In genomic region chr13:95207769-95208366, GRCh38 we compare ENCODE assay signal across 1 cellular context.
A peak's percentile ranks its signal among the peaks of the same experiment; 100 is the strongest.
TF ChIP-seq lines count a peak whose summit lies in the region.

No MANE protein-coding gene starts in this region.

TF ChIP-seq in GM12878, 131 proteins besides CTCF, POLR2A, EP300 and RAD21 (continued from another document and continues in another):
- TF ChIP-seq E2F8 (IDR thresholded peaks at IDR 0.05; ENCODE audit: low read depth, partially characterized antibody): no peak
- TF ChIP-seq ATF3 (IDR thresholded peaks at IDR 0.05; ENCODE audit: borderline replicate concordance, extremely low read depth, low read depth, low read length): no peak
- TF ChIP-seq FOXK2 (IDR thresholded peaks at IDR 0.05): no peak
- no peak for TF ChIP-seq NR2C1 (IDR thresholded peaks at IDR 0.05)
- TF ChIP-seq SMARCA5 (IDR thresholded peaks at IDR 0.05): no peak
- no peak for TF ChIP-seq RB1 (IDR thresholded peaks at IDR 0.05; ENCODE audit: borderline replicate concordance)
- TF ChIP-seq NFXL1 (IDR thresholded peaks at IDR 0.05; ENCODE audit: borderline replicate concordance): no peak
- TF ChIP-seq IKZF2 (IDR thresholded peaks at IDR 0.05): peak; percentile 57 to 60; a peak in 3 of 4 replicates
- TF ChIP-seq CEBPZ (IDR thresholded peaks at IDR 0.05; ENCODE audit: low read depth, low read length): no peak
- TF ChIP-seq EZH2 (IDR thresholded peaks at IDR 0.05; ENCODE audit: borderline replicate concordance, control insufficient read depth, low read depth, low read length): no peak
- no peak for TF ChIP-seq MTA2 (IDR thresholded peaks at IDR 0.05; ENCODE audit: low read depth)
- peak; percentile 70 for TF ChIP-seq RAD51 (IDR thresholded peaks at IDR 0.05)
- 0 out of 2 replicates have a peak, but pooled peaks have one; percentile 41 for TF ChIP-seq NBN (IDR thresholded peaks at IDR 0.05)
- peak; percentile 76; the same call in 1 of the 2 replicates for TF ChIP-seq PAX5 (IDR thresholded peaks at IDR 0.05; ENCODE audit: borderline replicate concordance, low read depth, low read length)
- TF ChIP-seq RELB (IDR thresholded peaks at IDR 0.05; ENCODE audit: low read depth): no peak
- TF ChIP-seq ATF2 (IDR thresholded peaks at IDR 0.05; ENCODE audit: low read length): peak; percentile 41; the same call in 1 of the 2 replicates
- no peak for TF ChIP-seq PML (IDR thresholded peaks at IDR 0.05; ENCODE audit: low read length)
- TF ChIP-seq JUND (IDR thresholded peaks at IDR 0.05; ENCODE audit: low read depth, low read length): no peak
- no peak for TF ChIP-seq MYB (IDR thresholded peaks at IDR 0.05; ENCODE audit: borderline replicate concordance, low read depth, low read length)
- TF ChIP-seq ZNF622 (IDR thresholded peaks at IDR 0.05): no peak
- no peak for TF ChIP-seq E2F4 (IDR thresholded peaks at IDR 0.05; ENCODE audit: low read depth, low read length)
- no peak for TF ChIP-seq SUZ12 (IDR thresholded peaks at IDR 0.05; ENCODE audit: unreplicated experiment)
- no peak for TF ChIP-seq KDM1A (IDR thresholded peaks at IDR 0.05; ENCODE audit: borderline replicate concordance)
- no peak for TF ChIP-seq ZNF274 (IDR thresholded peaks at IDR 0.05; ENCODE audit: insufficient read depth, insufficient read length)
- TF ChIP-seq BCL11A (IDR thresholded peaks at IDR 0.05; ENCODE audit: low read depth, low read length): no peak
- TF ChIP-seq ZBTB33 (IDR thresholded peaks at IDR 0.05): no peak
- TF ChIP-seq HDGF (IDR thresholded peaks at IDR 0.05): no peak
- TF ChIP-seq ZNF384 (IDR thresholded peaks at IDR 0.05; ENCODE audit: borderline replicate concordance, low read depth, low read length): no peak
- no peak for TF ChIP-seq ATF7 (IDR thresholded peaks at IDR 0.05; ENCODE audit: low read depth)
- TF ChIP-seq USF1 (IDR thresholded peaks at IDR 0.05; ENCODE audit: borderline replicate concordance, extremely low read length, insufficient read depth, low read depth, low read length): peak; percentile 29
- TF ChIP-seq PRDM15 (CRISPR knock-in tag; IDR thresholded peaks at IDR 0.05): no peak
- no peak for TF ChIP-seq BRCA1 (IDR thresholded peaks at IDR 0.05; ENCODE audit: low read depth, low read length)
- no peak for TF ChIP-seq WRNIP1 (IDR thresholded peaks at IDR 0.05; ENCODE audit: borderline replicate concordance, low read depth, low read length)
- 0 out of 4 replicates have a peak, but pooled peaks of 1 of the 2 experiments have one; percentile 15 for TF ChIP-seq BHLHE40 (IDR thresholded peaks at IDR 0.05; ENCODE audit: borderline replicate concordance in 1 of 2, low read depth in 2 of 2, low read length in 1 of 2)
- TF ChIP-seq RELA (IDR thresholded peaks at IDR 0.05; ENCODE audit: borderline replicate concordance, partially characterized antibody): peak; percentile 34
- no peak for TF ChIP-seq EGR1 (IDR thresholded peaks at IDR 0.05; ENCODE audit: borderline replicate concordance in 1 of 2, low read depth in 2 of 2, low read length in 2 of 2)
- TF ChIP-seq MYC (IDR thresholded peaks at IDR 0.05; ENCODE audit: insufficient read depth, insufficient read length, insufficient replicate concordance, low read length, severe bottlenecking): no peak
- TF ChIP-seq KAT2A (conservative IDR thresholded peaks at IDR 0.05; ENCODE audit: control insufficient read depth, low read depth, low read length): no peak
- no peak for TF ChIP-seq POLR2AphosphoS5 (IDR thresholded peaks at IDR 0.05; ENCODE audit: low read length)
- TF ChIP-seq MEF2B (IDR thresholded peaks at IDR 0.05; ENCODE audit: partially characterized antibody, poor library complexity, severe bottlenecking): no peak
- TF ChIP-seq ESRRA (IDR thresholded peaks at IDR 0.05; ENCODE audit: low read length): no peak
- no peak for TF ChIP-seq PBX3 (IDR thresholded peaks at IDR 0.05; ENCODE audit: insufficient replicate concordance, low read depth, low read length)
- no peak for TF ChIP-seq ZZZ3 (IDR thresholded peaks at IDR 0.05; ENCODE audit: control insufficient read depth, insufficient read length, low read depth)
- no peak for TF ChIP-seq POLR2AphosphoS2 (IDR thresholded peaks at IDR 0.05; ENCODE audit: low read depth, low read length)
- no peak for TF ChIP-seq NR2C2 (IDR thresholded peaks at IDR 0.05; ENCODE audit: borderline replicate concordance, control insufficient read depth, insufficient read length, low read depth)
- no peak for TF ChIP-seq CREB1 (IDR thresholded peaks at IDR 0.05; ENCODE audit: low read depth)
